Comparison of ENCODE assay signal across 9 cellular contexts in the genomic region with DNA sequence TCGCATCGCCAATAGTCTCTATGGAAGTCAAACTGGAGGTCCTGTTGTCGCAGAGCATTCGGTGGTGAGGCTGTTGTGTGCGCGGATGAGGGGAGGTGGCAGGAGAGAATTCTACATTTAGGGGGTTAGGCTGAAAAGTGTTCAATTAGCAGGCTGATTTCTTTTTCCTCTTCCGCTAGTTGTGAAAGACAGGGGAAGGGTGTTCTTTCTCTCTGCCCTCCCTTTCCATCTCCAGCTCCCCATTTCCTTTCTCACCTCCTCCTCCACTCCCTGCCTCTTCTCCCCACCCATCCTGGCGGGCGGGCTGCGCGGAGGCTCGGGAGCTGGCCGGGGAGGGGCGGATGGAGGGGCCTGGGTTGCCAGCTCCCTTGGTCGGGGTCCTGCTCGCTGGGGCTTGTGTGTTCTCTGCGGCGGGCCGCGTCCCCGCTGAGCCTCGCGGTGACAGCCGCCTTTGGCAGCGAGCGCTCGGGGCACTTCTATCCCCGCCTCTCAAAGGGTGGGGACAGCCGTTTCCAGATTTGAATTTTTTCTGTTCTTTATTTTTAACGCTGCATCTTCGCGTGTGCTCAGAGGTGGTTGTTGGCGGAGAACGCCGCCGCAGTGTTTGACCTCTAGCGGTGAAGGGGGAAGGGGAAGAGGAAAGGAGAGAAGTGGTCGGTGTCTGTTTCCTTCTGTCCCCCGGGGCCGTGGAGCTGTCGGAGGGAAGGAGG. TPM values are rescaled to one million over a fixed set of nuclear protein-coding genes. Genes with fewer than 3 reads are reported as not detected.
DNase-seq lines count a peak whose midpoint lies in the region; ATAC-seq, FAIRE-seq and TF ChIP-seq lines count a peak whose summit lies in the region.
"Had no signal": no experiment of that assay in that cellular context is flagged by ENCODE, and none has a peak within 500 bp of the region (broad histone marks: within the 10 kb centered on the region; RNA-seq: fewer than 3 reads in every experiment).

No MANE protein-coding gene starts in this region.

- peak overlapping the region; percentile 95 for H3K4ac ChIP-seq in trophoblast cell (ENCODE audit: low read depth, low read length)

- H3K9me3 ChIP-seq in endothelial cell of umbilical vein (replicated peaks; ENCODE audit: control insufficient read depth, insufficient read depth, low read length) (no peaks in the 10 kb centered on the region), trophoblast cell (ENCODE audit: insufficient read depth, low read depth, low read length) (no peaks in the 10 kb centered on the region)

- H2BK5ac ChIP-seq in trophoblast cell (ENCODE audit: low read depth, low read length, poor library complexity), result peak overlapping the region; percentile 45

- peak overlapping the region; percentile 57 for H3K14ac ChIP-seq in trophoblast cell (ENCODE audit: low read length)

- TF ChIP-seq CTCF in GM12872 (IDR thresholded peaks at IDR 0.05; ENCODE audit: insufficient read depth, low read depth, low read length) (0 out of 3 replicates have a peak, but pooled peaks have one; percentile 15), endothelial cell of umbilical vein (IDR thresholded peaks at IDR 0.05; ENCODE audit: extremely low read depth in 1 of 2, insufficient read depth in 1 of 2, low read depth in 1 of 2, low read length in 2 of 2) (no peak), GM10266 (IDR thresholded peaks at IDR 0.05; ENCODE audit: control insufficient read depth, insufficient read depth, low read depth, missing control alignments) (no peak)

- H2AFZ ChIP-seq in endothelial cell of umbilical vein (ENCODE audit: low read depth, low read length) (no peak overlapping the region), trophoblast cell (ENCODE audit: insufficient read depth, low read length, poor library complexity) (peak overlapping the region; percentile 47)

- no peak overlapping the region for H3K4me3 Mint-ChIP-seq in activated T-helper 17 cell treated with anti-CD3 and anti-CD28 coated beads, Interleukin-2, amount 50 U/mL, for 72 hours
- H3K4me3 Mint-ChIP-seq: central memory CD8-positive, alpha-beta T cell had no signal

- H3K36me3 ChIP-seq in endothelial cell of umbilical vein (ENCODE audit: control insufficient read depth in 2 of 2, extremely low read depth in 1 of 2, insufficient read depth in 2 of 2, low read length in 2 of 2) (no peaks in the 10 kb centered on the region), trophoblast cell (ENCODE audit: control insufficient read depth in 1 of 2, insufficient read depth in 2 of 2, low read length in 2 of 2) (peaks cover 0 to 1% of the 10 kb centered on the region in 2 experiments)

- H3K4me2 ChIP-seq in endothelial cell of umbilical vein (ENCODE audit: insufficient read depth, low read length) (no peak overlapping the region), trophoblast cell (ENCODE audit: low read length) (peak overlapping the region; percentile 98)

- FAIRE-seq in endothelial cell of umbilical vein (lab: Jason Lieb, UNC), result no peak

- TF ChIP-seq POLR2A in endothelial cell of umbilical vein (IDR thresholded peaks at IDR 0.05; ENCODE audit: low read depth, low read length), result no peak

- H3K79me2 ChIP-seq in endothelial cell of umbilical vein (ENCODE audit: control insufficient read depth, insufficient read depth, low read length) (no peaks in the 10 kb centered on the region), trophoblast cell (ENCODE audit: control insufficient read depth, insufficient read depth, low read length, poor library complexity) (peaks cover 21% of the 10 kb centered on the region)

- H3K4me1 Mint-ChIP-seq in activated T-helper 17 cell treated with anti-CD3 and anti-CD28 coated beads, Interleukin-2, amount 50 U/mL, for 72 hours, result peaks cover 5% of the 10 kb centered on the region
- H3K4me1 Mint-ChIP-seq: central memory CD8-positive, alpha-beta T cell had no signal

- peaks cover 10% of the 10 kb centered on the region for H3K36me3 Mint-ChIP-seq in activated T-helper 17 cell treated with anti-CD3 and anti-CD28 coated beads, Interleukin-2, amount 50 U/mL, for 72 hours (ENCODE audit: low read depth)

- ATAC-seq in HG03469 (IDR thresholded peaks at IDR 0.05; ENCODE audit: unreplicated experiment), result no peak
- no peak for ATAC-seq in sciatic nerve
- no peak for ATAC-seq in activated T-helper 17 cell treated with anti-CD3 and anti-CD28 coated beads, Interleukin-2, amount 50 U/mL, for 72 hours (replicated peaks)

- POLR2A ChIA-PET in endothelial cell of umbilical vein (lab: Charles Lee), result no interaction called here

- no TSS peak for BruUV-seq in endothelial cell of umbilical vein (replicated peaks; lab: Mats Ljungman, UMichigan)

- peaks cover 42% of the 10 kb centered on the region for H3K27me3 Mint-ChIP-seq in activated T-helper 17 cell treated with anti-CD3 and anti-CD28 coated beads, Interleukin-2, amount 50 U/mL, for 72 hours

- peak overlapping the region; percentile 86 for H4K91ac ChIP-seq in trophoblast cell (ENCODE audit: low read depth, low read length)

- H3K18ac ChIP-seq in trophoblast cell (ENCODE audit: low read length), result peak overlapping the region; percentile 70

- H3K9me3 Mint-ChIP-seq in activated T-helper 17 cell treated with anti-CD3 and anti-CD28 coated beads, Interleukin-2, amount 50 U/mL, for 72 hours, result no peaks in the 10 kb centered on the region
- H3K9me3 Mint-ChIP-seq: central memory CD8-positive, alpha-beta T cell had no signal

- H3K27me3 ChIP-seq in endothelial cell of umbilical vein (ENCODE audit: control insufficient read depth in 2 of 2, insufficient read depth in 2 of 2, low read length in 2 of 2) (peaks cover 21 to 53% of the 10 kb centered on the region in 2 experiments), trophoblast cell (ENCODE audit: insufficient read depth, low read length) (peaks cover 12% of the 10 kb centered on the region)

- CTCF ChIA-PET in endothelial cell of umbilical vein (lab: Charles Lee), result no interaction called here

- peak overlapping the region; percentile 21 for H2BK120ac ChIP-seq in trophoblast cell (ENCODE audit: insufficient read depth, low read length, poor library complexity)

- no peak overlapping the region for H3K9ac ChIP-seq in endothelial cell of umbilical vein (replicated peaks; ENCODE audit: extremely low read depth, insufficient read depth, low read length)
- H3K9ac ChIP-seq in trophoblast cell (ENCODE audit: low read length), result peak overlapping the region; percentile 96

- dilution Hi-C loops in endothelial cell of umbilical vein (cut with MboI; ENCODE audit: extremely low pct_ligation_motif_present, low sequenced_read_pairs), result no loop called here

- WGBS in trophoblast cell (ENCODE audit: extremely low coverage, insufficient coverage, insufficient read length), result no CpG with 5 or more reads among the region's 41 CpGs

- peak overlapping the region; percentile 76 for H4K8ac ChIP-seq in trophoblast cell (ENCODE audit: low read depth, low read length)

- no peaks in the 10 kb centered on the region for H4K20me1 ChIP-seq in endothelial cell of umbilical vein (replicated peaks; ENCODE audit: control insufficient read depth, extremely low read depth, insufficient read depth, low read length)

- peak overlapping the region; percentile 52 for H4K12ac ChIP-seq in trophoblast cell (ENCODE audit: low read depth, low read length)

- H2BK12ac ChIP-seq in trophoblast cell (ENCODE audit: low read length), result no peak overlapping the region

- intact Hi-C loops in endothelial cell of umbilical vein (cut with micrococcal nuclease) (no loop called here), sciatic nerve (cut with DNase I) (loop anchor here (2.0 kb wide), 1 partner anchor 293 kb away; no protein-coding TSS in a partner anchor)

- H3K4me3 ChIP-seq in endothelial cell of umbilical vein (replicated peaks in 1 of 3; ENCODE audit: insufficient read depth in 1 of 3, low read depth in 1 of 3, low read length in 3 of 3), result no peak overlapping the region
- peak overlapping the region; percentile 88 for H3K4me3 ChIP-seq in trophoblast cell (ENCODE audit: low read depth, low read length)

- no peak overlapping the region for H2AK5ac ChIP-seq in trophoblast cell (ENCODE audit: low read length)

- DNase-seq in NCI-H146 treated with DMSO at 0.1 percent for 48 hours (lab: John Stamatoyannopoulos, UW; ENCODE audit: unreplicated experiment), result peak; percentile 55
- no peak for DNase-seq in endothelial cell of umbilical vein (ENCODE audit: low read depth, low spot score)
- DNase-seq in trophoblast cell, result no peak
- no peak for DNase-seq in sciatic nerve (ENCODE audit: low spot score)
- no peak for DNase-seq in GM10266 (ENCODE audit: extremely low spot score)

- peaks cover 27% of the 10 kb centered on the region for H3K79me1 ChIP-seq in trophoblast cell (ENCODE audit: low read length)

- H3K23ac ChIP-seq in trophoblast cell (ENCODE audit: low read length), result no peak overlapping the region

- no peak overlapping the region for H3K27ac ChIP-seq in endothelial cell of umbilical vein (ENCODE audit: insufficient read depth, low read depth, low read length)
- peak overlapping the region; percentile 22 for H3K27ac ChIP-seq in trophoblast cell (ENCODE audit: low read depth, low read length)

- H3K4me1 ChIP-seq in endothelial cell of umbilical vein (ENCODE audit: control insufficient read depth, extremely low read depth, insufficient read depth, low read length), result no peaks in the 10 kb centered on the region
- H3K4me1 ChIP-seq in trophoblast cell (ENCODE audit: control insufficient read depth in 1 of 2, insufficient read depth in 2 of 2, low read length in 2 of 2), result peaks cover 2 to 4% of the 10 kb centered on the region in 2 experiments

- no peaks in the 10 kb centered on the region for H3K9me1 ChIP-seq in endothelial cell of umbilical vein (replicated peaks; ENCODE audit: control insufficient read depth, extremely low read depth, insufficient read depth, low read length)

- H3K27ac Mint-ChIP-seq in activated T-helper 17 cell treated with anti-CD3 and anti-CD28 coated beads, Interleukin-2, amount 50 U/mL, for 72 hours, result no peak overlapping the region

TF ChIP-seq in endothelial cell of umbilical vein, 7 proteins besides CTCF, POLR2A, EP300 and RAD21 (continues in another document):
- TF ChIP-seq EZH2 (IDR thresholded peaks at IDR 0.05; ENCODE audit: borderline replicate concordance, low read depth, low read length, severe bottlenecking), result peak; percentile 21

RNA-seq across cellular contexts. Expression of a gene that starts 3.6 kb away (rescaled TPM):
- total RNA-seq in endothelial cell of umbilical vein (not detected in 2 replicates), sciatic nerve (not detected)
- not detected in 2 replicates for polyA plus RNA-seq in endothelial cell of umbilical vein
- polyA plus RNA-seq in endothelial cell of umbilical vein (2011; cell fraction: cytosol; rRNA removed), result not detected in 2 replicates
- polyA plus RNA-seq in endothelial cell of umbilical vein (2011; cell fraction: nucleus; rRNA removed), result not detected in 2 replicates
- not detected in 2 replicates for polyA plus RNA-seq in endothelial cell of umbilical vein (2012)
- not detected in 2 replicates for polyA minus RNA-seq in endothelial cell of umbilical vein
- polyA minus RNA-seq in endothelial cell of umbilical vein (2011; cell fraction: cytosol; rRNA and poly(A)+ RNA removed), result not detected
- not detected in 2 replicates for polyA minus RNA-seq in endothelial cell of umbilical vein (2011; cell fraction: nucleus; rRNA and poly(A)+ RNA removed)
- 11.8 and 12.1 TPM in 2 replicates for polyA plus RNA-seq in trophoblast cell (2013)
- total RNA-seq in activated T-helper 17 cell treated with anti-CD3 and anti-CD28 coated beads, Interleukin-2, amount 50 U/mL, for 72 hours, result not detected
